9 cellular contexts compared by ENCODE assay signal in genomic region chr22:24953294-24954113, GRCh38. TPM values are rescaled to one million over a fixed set of nuclear protein-coding genes. Genes with fewer than 3 reads are reported as not detected.
DNase-seq lines count a peak whose midpoint lies in the region; ATAC-seq, FAIRE-seq and TF ChIP-seq lines count a peak whose summit lies in the region.
"Had no signal": no experiment of that assay in that cellular context is flagged by ENCODE, and none has a peak within 500 bp of the region (broad histone marks: within the 10 kb centered on the region; RNA-seq: fewer than 3 reads in every experiment).

No MANE protein-coding gene starts in this region.

- peaks cover 38 to 44% of the 10 kb centered on the region in 2 experiments for H3K4me1 Mint-ChIP-seq in H9
- peaks cover 17% of the 10 kb centered on the region for H3K4me1 Mint-ChIP-seq in activated CD8-positive, alpha-beta T cell treated with anti-CD3 and anti-CD28 coated beads for 36 hours (ENCODE audit: low read depth)

- peak overlapping the region; percentile 77 for H3K4me3 ChIP-seq in left ventricle myocardium inferior

- no peak overlapping the region for H3T11ph ChIP-seq in H9 (ENCODE audit: low read length)

- H4K20me1 ChIP-seq in H9 (ENCODE audit: control insufficient read depth, insufficient read depth, insufficient read length) = no peaks in the 10 kb centered on the region

- peak overlapping the region; percentile 96 to 98 (median 98) for H3K27ac Mint-ChIP-seq in H9
- H3K27ac Mint-ChIP-seq in activated CD8-positive, alpha-beta T cell treated with anti-CD3 and anti-CD28 coated beads for 36 hours = no peak overlapping the region

- no peaks in the 10 kb centered on the region for H3K79me1 ChIP-seq in H9 (ENCODE audit: insufficient read depth, low read depth, low read length, poor library complexity, severe bottlenecking)

- no CpG with 5 or more reads among the region's 53 CpGs for WGBS in H9 (ENCODE audit: extremely low coverage, insufficient read length, low lambda C conversion rate)

- H3K79me2 ChIP-seq in H9 (ENCODE audit: insufficient read depth, low read length) = no peaks in the 10 kb centered on the region

- H3K4me1 ChIP-seq in H9 (ENCODE audit: insufficient read depth, low read length) (peaks cover 4% of the 10 kb centered on the region; the same call in 1 of the 2 replicates), left ventricle myocardium inferior (peaks cover 36% of the 10 kb centered on the region)

- no peaks in the 10 kb centered on the region for H3K9me3 Mint-ChIP-seq in H9
- H3K9me3 Mint-ChIP-seq in activated CD8-positive, alpha-beta T cell treated with anti-CD3 and anti-CD28 coated beads for 36 hours = no peaks in the 10 kb centered on the region

- H3K4ac ChIP-seq in H9 (ENCODE audit: low read depth, low read length) = peak overlapping the region; percentile 41; the same call in 1 of the 2 replicates

- H3K36me3 ChIP-seq in left ventricle myocardium inferior = no peaks in the 10 kb centered on the region

- no peak overlapping the region for H4K5ac ChIP-seq in H9 (ENCODE audit: insufficient read length, low read depth, low read length)

- H3K27ac ChIP-seq in H9 (ENCODE audit: insufficient read length, low read depth, low read length) = no peak overlapping the region
- H3K27ac ChIP-seq in left ventricle myocardium inferior (replicated peaks) = peak overlapping the region; percentile 88

- no peak overlapping the region for H2AK5ac ChIP-seq in H9 (ENCODE audit: insufficient read length, low read length)

- H2BK5ac ChIP-seq in H9 (ENCODE audit: insufficient read length, low read length) = no peak overlapping the region

- H3K14ac ChIP-seq in H9 (ENCODE audit: insufficient read depth, low read length) = peak overlapping the region; percentile 94

- no peak overlapping the region for H4K8ac ChIP-seq in H9 (replicated peaks; ENCODE audit: insufficient read length, low read depth, low read length)

- H3K9me3 ChIP-seq in H9 (ENCODE audit: control insufficient read depth, low read depth, low read length) = no peaks in the 10 kb centered on the region
- no peaks in the 10 kb centered on the region for H3K9me3 ChIP-seq in left ventricle myocardium inferior (replicated peaks)

- no peak overlapping the region for H2BK12ac ChIP-seq in H9 (ENCODE audit: insufficient read length, low read depth, low read length)

- H3K4me3 Mint-ChIP-seq in H9 = peak overlapping the region; percentile 95
- peak overlapping the region; percentile 42 for H3K4me3 Mint-ChIP-seq in activated CD8-positive, alpha-beta T cell treated with anti-CD3 and anti-CD28 coated beads for 36 hours

- peak overlapping the region; percentile 89 for H3K18ac ChIP-seq in H9 (ENCODE audit: insufficient read length, low read depth, low read length)

- CTCF ChIA-PET in activated CD8-positive, alpha-beta T cell treated with anti-CD3 and anti-CD28 coated beads for 36 hours (lab: Charles Lee) = interaction anchor here (0.7 to 12.1 kb wide), 5 partner anchors 97 to 249 kb away, joined by 3 to 110 read pairs (median 3); no protein-coding TSS in a partner anchor

- H2BK120ac ChIP-seq in H9 (ENCODE audit: low read depth, low read length, poor library complexity, severe bottlenecking) = no peak overlapping the region

- H3K56ac ChIP-seq in H9 (ENCODE audit: insufficient read length, low read depth, low read length) = no peak overlapping the region

- TF ChIP-seq POLR2A in GM12891 (IDR thresholded peaks at IDR 0.05; ENCODE audit: low read depth, low read length) = no peak

- POLR2A ChIA-PET in activated CD8-positive, alpha-beta T cell treated with anti-CD3 and anti-CD28 coated beads for 36 hours (lab: Charles Lee) = interaction anchor here (0.6 kb wide), 1 partner anchor 83 kb away, joined by 6 read pairs; no protein-coding TSS in a partner anchor

- H2AFZ ChIP-seq in H9 (ENCODE audit: low read length) = no peak overlapping the region

- intact Hi-C loops in activated CD8-positive, alpha-beta T cell treated with anti-CD3 and anti-CD28 coated beads for 36 hours (cut with micrococcal nuclease) = no loop called here
- intact Hi-C loops in left ventricle myocardium inferior (cut with micrococcal nuclease) = no loop called here
- intact Hi-C loops in sciatic nerve (cut with DNase I) = loop anchor here (5.0 kb wide), 1 partner anchor 99 kb away; no protein-coding TSS in a partner anchor

- H2BK20ac ChIP-seq in H9 (ENCODE audit: low read depth, low read length, poor library complexity, severe bottlenecking) = no peak overlapping the region

- H3K9ac ChIP-seq in H9 (ENCODE audit: extremely low read depth, insufficient read length, low read length) = peak overlapping the region; percentile 94

- H3K27me3 ChIP-seq in H9 (ENCODE audit: insufficient read depth, low read length) (no peaks in the 10 kb centered on the region), left ventricle myocardium inferior (ENCODE audit: low read depth) (peaks cover 1% of the 10 kb centered on the region)

- no peak overlapping the region for H2BK15ac ChIP-seq in H9 (ENCODE audit: low read depth, low read length)

- no peak overlapping the region for H3K23ac ChIP-seq in H9 (ENCODE audit: insufficient read length, low read depth, low read length)

- H3K4me2 ChIP-seq in H9 (ENCODE audit: insufficient read depth, insufficient read length, low read length) = peak overlapping the region; percentile 91

- peak overlapping the region; percentile 54 for H4K91ac ChIP-seq in H9 (ENCODE audit: insufficient read length, low read depth, low read length)

- H3K23me2 ChIP-seq in H9 (ENCODE audit: insufficient read length, low read depth, low read length, poor library complexity, severe bottlenecking) = peaks cover 12% of the 10 kb centered on the region

- no peak for FAIRE-seq in GM12891 (lab: Jason Lieb, UNC)

- peaks cover 0 to 6% (median 5%) of the 10 kb centered on the region in 3 experiments; a peak in 2 of 7 replicates for H3K36me3 Mint-ChIP-seq in H9 (ENCODE audit: insufficient read depth in 1 of 3, low read depth in 3 of 3)
- no peaks in the 10 kb centered on the region for H3K36me3 Mint-ChIP-seq in activated CD8-positive, alpha-beta T cell treated with anti-CD3 and anti-CD28 coated beads for 36 hours (ENCODE audit: low read depth)

- no peak for ATAC-seq in activated CD8-positive, alpha-beta T cell treated with anti-CD3 and anti-CD28 coated beads for 36 hours
- ATAC-seq in sciatic nerve (peak; percentile 2), GM21529 (IDR thresholded peaks at IDR 0.05; ENCODE audit: unreplicated experiment) (no peak)

- no peak for DNase-seq in H9
- DNase-seq in activated CD8-positive, alpha-beta T cell treated with anti-CD3 and anti-CD28 coated beads for 36 hours = no peak
- peak; percentile 53 for DNase-seq in left ventricle myocardium inferior
- no peak for DNase-seq in sciatic nerve (ENCODE audit: low spot score)
- DNase-seq in KG1 (lab: John Stamatoyannopoulos, UW) = no peak
- no peak for DNase-seq in GM12891 (ENCODE audit: insufficient read length, low spot score)
- no peak for DNase-seq in SW 1271 (lab: John Stamatoyannopoulos, UW)

- no peak for TF ChIP-seq CTCF in H9 (conservative IDR thresholded peaks at IDR 0.05)
- TF ChIP-seq CTCF in activated CD8-positive, alpha-beta T cell treated with anti-CD3 and anti-CD28 coated beads for 36 hours (IDR thresholded peaks at IDR 0.05) = no peak
- no peak for TF ChIP-seq CTCF in left ventricle myocardium inferior (IDR thresholded peaks at IDR 0.05; ENCODE audit: borderline replicate concordance)

- H3K27me3 Mint-ChIP-seq in H9 (ENCODE audit: low read depth) = no peaks in the 10 kb centered on the region
- H3K27me3 Mint-ChIP-seq in activated CD8-positive, alpha-beta T cell treated with anti-CD3 and anti-CD28 coated beads for 36 hours = peaks cover 44% of the 10 kb centered on the region

TF ChIP-seq in GM12891, 5 proteins besides CTCF, POLR2A, EP300 and RAD21:
- TF ChIP-seq POU2F2 (IDR thresholded peaks at IDR 0.05; ENCODE audit: low read depth, low read length) = no peak
- TF ChIP-seq PAX5 (IDR thresholded peaks at IDR 0.05; ENCODE audit: insufficient read depth, low read length, severe bottlenecking) = no peak
- no peak for TF ChIP-seq SPI1 (IDR thresholded peaks at IDR 0.05; ENCODE audit: low read depth, low read length)
- no peak for TF ChIP-seq TAF1 (IDR thresholded peaks at IDR 0.05; ENCODE audit: low read depth, low read length)
- TF ChIP-seq POLR2AphosphoS5 (IDR thresholded peaks at IDR 0.05; ENCODE audit: low read depth, low read length) = no peak

RNA-seq across cellular contexts. Expression of gene KIAA1671, which starts 1.0 kb away (rescaled TPM):
- total RNA-seq in H9 (2021) (20.7 and 22.6 TPM in 2 replicates), left ventricle myocardium inferior (12.2 TPM), sciatic nerve (65.1 TPM)
- total RNA-seq in activated CD8-positive, alpha-beta T cell treated with anti-CD3 and anti-CD28 coated beads for 36 hours = 1 to 10 TPM; 6.5 to 6.8 TPM
- polyA plus RNA-seq in GM12891 (2012; ENCODE audit: low read depth, missing spikeins) = 0.45 TPM

RNA-seq across cellular contexts. Expression of gene LHFPL7, which starts 7.0 kb away (rescaled TPM):
- not detected in 2 replicates for total RNA-seq in H9 (2021)
- not detected for total RNA-seq in activated CD8-positive, alpha-beta T cell treated with anti-CD3 and anti-CD28 coated beads for 36 hours
- total RNA-seq in left ventricle myocardium inferior = not detected
- not detected for total RNA-seq in sciatic nerve
- polyA plus RNA-seq in GM12891 (2012; ENCODE audit: low read depth, missing spikeins) = not detected
- total RNA-seq: myocyte had no signal
